1 cellular context compared by ENCODE assay signal in the genomic region with DNA sequence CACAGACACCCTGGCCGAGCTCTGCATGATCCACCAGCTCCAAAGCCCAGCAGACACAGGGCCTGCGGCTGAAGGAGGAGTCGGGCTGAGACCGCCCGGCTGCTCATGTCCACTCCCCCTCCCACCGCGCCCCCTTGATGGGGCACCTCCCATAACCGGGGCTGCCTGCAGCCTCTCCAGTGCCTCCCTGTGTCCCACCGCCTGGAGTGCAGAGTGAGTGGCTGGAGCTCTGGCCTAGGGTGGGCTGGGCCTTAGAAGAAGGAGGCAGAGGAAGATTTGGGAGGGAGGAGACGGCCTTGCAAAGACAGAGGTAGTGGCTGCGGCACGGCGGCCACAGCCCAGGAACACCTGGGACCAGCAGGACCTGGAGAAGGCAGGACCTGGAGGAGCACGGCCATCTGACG.
TF ChIP-seq lines count a peak whose summit lies in the region.

No MANE protein-coding gene starts in this region.

TF ChIP-seq in K562, 482 proteins besides CTCF, POLR2A, EP300 and RAD21 (continued from another document):
- TF ChIP-seq ZNF589 (CRISPR knock-in tag; IDR thresholded peaks at IDR 0.05; ENCODE audit: low read depth) (no peak), CTBP1 (IDR thresholded peaks at IDR 0.05; ENCODE audit: borderline replicate concordance) (0 out of 2 replicates have a peak, but pooled peaks have one; percentile 16), BACH1 (tag; IDR thresholded peaks at IDR 0.05) (no peak), RBM22 (IDR thresholded peaks at IDR 0.05; ENCODE audit: low read depth, low read length, poor library complexity, severe bottlenecking) (no peak), MYNN (IDR thresholded peaks at IDR 0.05) (0 out of 2 replicates have a peak, but pooled peaks have one; percentile 13), MYNN (CRISPR knock-in tag; IDR thresholded peaks at IDR 0.05) (no peak), LCOR (CRISPR knock-in tag; IDR thresholded peaks at IDR 0.05) (peak; percentile 59; the same call in 1 of the 2 replicates), NFATC3 (IDR thresholded peaks at IDR 0.05) (no peak)
- TF ChIP-seq, protein P1, sequence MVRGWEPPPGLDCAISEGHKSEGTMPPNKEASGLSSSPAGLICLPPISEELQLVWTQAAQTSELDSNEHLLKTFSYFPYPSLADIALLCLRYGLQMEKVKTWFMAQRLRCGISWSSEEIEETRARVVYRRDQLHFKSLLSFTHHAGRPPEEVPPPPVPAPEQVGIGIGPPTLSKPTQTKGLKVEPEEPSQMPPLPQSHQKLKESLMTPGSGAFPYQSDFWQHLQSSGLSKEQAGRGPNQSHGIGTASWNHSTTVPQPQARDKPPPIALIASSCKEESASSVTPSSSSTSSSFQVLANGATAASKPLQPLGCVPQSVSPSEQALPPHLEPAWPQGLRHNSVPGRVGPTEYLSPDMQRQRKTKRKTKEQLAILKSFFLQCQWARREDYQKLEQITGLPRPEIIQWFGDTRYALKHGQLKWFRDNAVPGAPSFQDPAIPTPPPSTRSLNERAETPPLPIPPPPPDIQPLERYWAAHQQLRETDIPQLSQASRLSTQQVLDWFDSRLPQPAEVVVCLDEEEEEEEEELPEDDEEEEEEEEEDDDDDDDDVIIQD (CRISPR knock-in tag; IDR thresholded peaks at IDR 0.05), result no peak
- TF ChIP-seq, protein P2, sequence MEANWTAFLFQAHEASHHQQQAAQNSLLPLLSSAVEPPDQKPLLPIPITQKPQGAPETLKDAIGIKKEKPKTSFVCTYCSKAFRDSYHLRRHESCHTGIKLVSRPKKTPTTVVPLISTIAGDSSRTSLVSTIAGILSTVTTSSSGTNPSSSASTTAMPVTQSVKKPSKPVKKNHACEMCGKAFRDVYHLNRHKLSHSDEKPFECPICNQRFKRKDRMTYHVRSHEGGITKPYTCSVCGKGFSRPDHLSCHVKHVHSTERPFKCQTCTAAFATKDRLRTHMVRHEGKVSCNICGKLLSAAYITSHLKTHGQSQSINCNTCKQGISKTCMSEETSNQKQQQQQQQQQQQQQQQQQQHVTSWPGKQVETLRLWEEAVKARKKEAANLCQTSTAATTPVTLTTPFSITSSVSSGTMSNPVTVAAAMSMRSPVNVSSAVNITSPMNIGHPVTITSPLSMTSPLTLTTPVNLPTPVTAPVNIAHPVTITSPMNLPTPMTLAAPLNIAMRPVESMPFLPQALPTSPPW (CRISPR knock-in tag; IDR thresholded peaks at IDR 0.05), result peak; percentile 71
